In the genomic region with DNA sequence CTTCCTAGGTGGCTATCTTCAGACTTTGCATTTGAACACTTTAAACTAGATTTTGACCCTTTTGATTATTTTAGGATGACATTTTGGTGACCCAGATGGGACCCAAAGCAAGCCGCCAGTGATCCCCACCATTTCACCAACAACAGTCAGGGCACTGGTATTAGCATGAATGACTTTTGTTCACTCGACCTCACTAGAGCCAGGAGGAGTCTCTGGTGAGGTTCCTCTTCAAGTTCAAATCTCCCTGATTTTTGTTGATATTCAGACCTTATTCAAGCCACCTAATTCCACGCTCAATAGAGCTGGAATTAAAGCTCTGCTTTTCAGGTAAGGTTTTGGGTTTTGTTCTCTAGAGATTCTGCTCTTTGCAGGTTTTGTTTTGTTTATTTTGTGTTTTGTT, we compare ENCODE assay signal across 12 cellular contexts.
DNase-seq lines count a peak whose midpoint lies in the region; ATAC-seq and TF ChIP-seq lines count a peak whose summit lies in the region.
"Had no signal": no experiment of that assay in that cellular context is flagged by ENCODE, and none has a peak within 500 bp of the region (broad histone marks: within the 10 kb centered on the region; RNA-seq: fewer than 3 reads in every experiment).

No MANE protein-coding gene starts in this region.

- H3K4me1 ChIP-seq in breast epithelium = no peaks in the 10 kb centered on the region
- H3K4me1 ChIP-seq: thyroid gland had no signal

- no peak overlapping the region for H3K27ac ChIP-seq in breast epithelium
- H3K27ac ChIP-seq: thyroid gland had no signal

- peaks cover 12% of the 10 kb centered on the region for H3K4me1 Mint-ChIP-seq in T-helper 17 cell

- ATAC-seq in GM18502 (IDR thresholded peaks at IDR 0.05; ENCODE audit: poor library complexity, unreplicated experiment) (peak; percentile 34), GM21367 (IDR thresholded peaks at IDR 0.05; ENCODE audit: unreplicated experiment) (peak; percentile 24), HG03066 (IDR thresholded peaks at IDR 0.05; ENCODE audit: low read depth, unreplicated experiment) (peak; percentile 16), T-helper 17 cell (no peak)

- H3K27ac Mint-ChIP-seq in T-helper 17 cell = no peak overlapping the region

- H3K4me3 ChIP-seq in breast epithelium = no peak overlapping the region
- H3K4me3 ChIP-seq: thyroid gland had no signal

- H3K27me3 ChIP-seq in breast epithelium = no peaks in the 10 kb centered on the region
- H3K27me3 ChIP-seq: thyroid gland had no signal

- TF ChIP-seq CTCF in breast epithelium (IDR thresholded peaks at IDR 0.05) = no peak

- H3K4me3 Mint-ChIP-seq in T-helper 17 cell = peak overlapping the region; percentile 26

- H3K9me3 ChIP-seq in T-helper 17 cell (ENCODE audit: control insufficient read depth, low read length, poor library complexity, severe bottlenecking) = no peaks in the 10 kb centered on the region
- H3K9me3 ChIP-seq in breast epithelium = no peaks in the 10 kb centered on the region
- H3K9me3 ChIP-seq: thyroid gland had no signal

- no peak for TF ChIP-seq POLR2A in breast epithelium (IDR thresholded peaks at IDR 0.05)

- intact Hi-C loops in breast epithelium (cut with DNase I; ENCODE audit: low total_unique reads) = no loop called here

- H3K27me3 Mint-ChIP-seq in T-helper 17 cell = no peaks in the 10 kb centered on the region

- H3K36me3 ChIP-seq in breast epithelium = no peaks in the 10 kb centered on the region
- H3K36me3 ChIP-seq: thyroid gland had no signal

- DNase-seq in T-helper 17 cell (no peak), NOMO-1 treated with dmso at 0.1 percent for 144 hours (lab: John Stamatoyannopoulos, UW; ENCODE audit: unreplicated experiment) (no peak), breast epithelium (ENCODE audit: low spot score in 2 of 2) (no peak), hepatic stellate cell (ENCODE audit: low spot score) (no peak)
- no peak for DNase-seq in activated CD4-positive, alpha-beta T cell treated with anti-CD3 and anti-CD28 coated beads for 48 hours
- DNase-seq: activated CD4-positive, CD25-positive, alpha-beta regulatory T cell treated with anti-CD3 and anti-CD28 coated beads, Interleukin-2, amount 50 U/mL, for 72 hours; erythroblast; stimulated activated CD4-positive, alpha-beta T cell treated with anti-CD3 and anti-CD28 coated beads, Interleukin-4, amount 100 ng/mL, for 1 hour had no signal

- no peaks in the 10 kb centered on the region for H3K36me3 Mint-ChIP-seq in T-helper 17 cell (ENCODE audit: low read depth)
